ENCODE assay signal across 10 cellular contexts in the genomic region with DNA sequence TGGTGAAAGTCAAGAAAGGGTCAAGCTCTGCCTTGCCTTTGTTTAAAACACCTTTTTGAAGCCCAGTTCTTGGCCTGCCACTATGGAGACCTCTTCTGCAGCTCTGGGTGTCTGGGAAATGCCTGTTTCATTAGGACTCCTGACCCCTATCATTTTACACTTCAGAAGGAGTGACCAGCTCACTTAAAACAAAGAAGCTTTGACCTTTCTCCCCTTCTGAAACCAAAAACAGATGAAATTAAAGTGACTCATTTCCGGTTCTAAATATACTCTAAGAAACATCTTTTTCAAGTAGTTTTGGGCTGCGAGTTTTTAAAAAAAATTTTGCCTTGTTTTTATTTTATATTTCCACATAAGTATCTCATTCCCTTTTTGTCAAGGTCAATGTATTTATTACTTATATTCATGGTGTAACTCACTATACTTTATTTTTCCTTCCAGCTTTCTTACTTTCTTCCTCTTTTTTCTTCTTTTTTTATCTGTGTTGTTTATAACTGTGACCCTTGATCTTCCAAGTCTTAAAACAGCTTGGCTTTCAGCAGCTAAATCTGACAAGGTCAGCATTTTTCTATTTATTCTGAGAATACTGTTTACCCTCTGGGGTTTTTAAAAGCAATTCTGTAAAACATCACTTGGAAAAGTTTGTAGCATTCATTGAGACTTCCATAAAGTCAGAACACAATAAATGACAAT.
DNase-seq lines count a peak whose midpoint lies in the region; ATAC-seq, FAIRE-seq and TF ChIP-seq lines count a peak whose summit lies in the region.
"Had no signal": no experiment of that assay in that cellular context is flagged by ENCODE, and none has a peak within 500 bp of the region (broad histone marks: within the 10 kb centered on the region; RNA-seq: fewer than 3 reads in every experiment).

No MANE protein-coding gene starts in this region.

- H3K36me3 ChIP-seq in Panc1 (ENCODE audit: control insufficient read depth, insufficient read depth, low read length) (no peaks in the 10 kb centered on the region), mesodermal cell (ENCODE audit: control insufficient read depth, insufficient read depth, low read length) (no peaks in the 10 kb centered on the region), A673 (ENCODE audit: insufficient read depth, low read length, poor library complexity, severe bottlenecking) (no peaks in the 10 kb centered on the region)
- H3K36me3 ChIP-seq: upper lobe of right lung had no signal

- H3K4me3 ChIP-seq in Panc1 (ENCODE audit: low read depth in 2 of 2, low read length in 2 of 2): no peak overlapping the region
- H3K4me3 ChIP-seq in mesodermal cell (ENCODE audit: extremely low read depth, insufficient read depth, low read length, poor library complexity, severe bottlenecking): no peak overlapping the region
- no peak overlapping the region for H3K4me3 ChIP-seq in A673 (ENCODE audit: low read depth, low read length, poor library complexity, severe bottlenecking)
- H3K4me3 ChIP-seq: body of pancreas, upper lobe of right lung had no signal

- in situ Hi-C loops in Panc1 (cut with HindIII; ENCODE audit: low pct_unique_long_range_greater_than_20kb, low sequenced_read_pairs): no loop called here

- no peak for TF ChIP-seq CTCF in Panc1 (IDR thresholded peaks at IDR 0.05)
- TF ChIP-seq CTCF in A673 (conservative IDR thresholded peaks at IDR 0.05; ENCODE audit: low read depth, low read length): no peak

- POLR2A ChIA-PET in Panc1 (lab: Charles Lee) (interaction anchor here (0.6 kb wide), 1 partner anchor 675 kb away, joined by 6 read pairs; a partner anchor contains a TSS), A673 (lab: Charles Lee; ENCODE audit: low non-redundant PET) (no interaction called here)

- H3K27ac ChIP-seq in Panc1 (ENCODE audit: low read length) (peak overlapping the region; percentile 72), mesodermal cell (ENCODE audit: low read depth, low read length, severe bottlenecking) (peak overlapping the region; percentile 46), A673 (ENCODE audit: low read depth, low read length, poor library complexity, severe bottlenecking) (no peak overlapping the region)
- H3K27ac ChIP-seq: body of pancreas, upper lobe of right lung had no signal

- ATAC-seq in HG02610 (IDR thresholded peaks at IDR 0.05; ENCODE audit: unreplicated experiment) (peak; percentile 44), Panc1 (no peak)
- ATAC-seq: body of pancreas, upper lobe of right lung had no signal

- CTCF ChIA-PET in Panc1 (lab: Charles Lee) (no interaction called here), A673 (lab: Charles Lee) (no interaction called here)

- no peaks in the 10 kb centered on the region for H3K9me3 ChIP-seq in Panc1 (ENCODE audit: control insufficient read depth, insufficient read depth, low read depth, low read length)
- H3K9me3 ChIP-seq in mesodermal cell (ENCODE audit: control insufficient read depth, low read length): no peaks in the 10 kb centered on the region
- H3K9me3 ChIP-seq in A673 (ENCODE audit: low read depth, low read length, poor library complexity, severe bottlenecking): no peaks in the 10 kb centered on the region
- H3K9me3 ChIP-seq: body of pancreas, upper lobe of right lung had no signal

- peak; percentile 52 for FAIRE-seq in GM18507 (lab: Jason Lieb, UNC)

- intact Hi-C loops in Panc1 (cut with micrococcal nuclease; ENCODE audit: unreplicated experiment) (no loop called here), A673 (cut with micrococcal nuclease; ENCODE audit: unreplicated experiment) (loop anchor here (5.0 to 10.0 kb wide), 3 partner anchors 664 to 1007 kb away; no protein-coding TSS in a partner anchor)

- WGBS in mesodermal cell (ENCODE audit: insufficient coverage in 2 of 2), 2 experiments: no CpG with 5 or more reads among the region's 2 CpGs

- H3K4me1 ChIP-seq in Panc1 (ENCODE audit: control insufficient read depth, insufficient read depth, low read length): peaks cover 3% of the 10 kb centered on the region; the same call in 1 of the 2 replicates
- H3K4me1 ChIP-seq in mesodermal cell (ENCODE audit: control insufficient read depth, insufficient read depth, low read length, poor library complexity, severe bottlenecking): peaks cover 16% of the 10 kb centered on the region
- H3K4me1 ChIP-seq in A673 (ENCODE audit: insufficient read depth, low read length, poor library complexity, severe bottlenecking): no peaks in the 10 kb centered on the region
- H3K4me1 ChIP-seq: body of pancreas, upper lobe of right lung had no signal

- H3K27me3 ChIP-seq in Panc1 (ENCODE audit: control insufficient read depth, insufficient read depth, low read length) (no peaks in the 10 kb centered on the region), A673 (replicated peaks; ENCODE audit: insufficient read depth, low read depth, low read length, poor library complexity) (no peaks in the 10 kb centered on the region)
- H3K27me3 ChIP-seq: body of pancreas, upper lobe of right lung had no signal

- BruUV-seq in Panc1 (replicated peaks; lab: Mats Ljungman, UMichigan) (no TSS peak), A673 (replicated peaks; lab: Mats Ljungman, UMichigan) (no TSS peak)

- no peak for DNase-seq in GM18507 (ENCODE audit: extremely low spot score, insufficient read length, low read depth)
- DNase-seq in Panc1 (ENCODE audit: low read depth, low spot score): no peak
- DNase-seq in KG1 (lab: John Stamatoyannopoulos, UW): no peak
- DNase-seq in globus pallidus (ENCODE audit: low spot score): no peak
- DNase-seq in iPS-NIHi11 (ENCODE audit: low spot score): no peak
- DNase-seq in A673 (ENCODE audit: low spot score): no peak
- DNase-seq: body of pancreas, upper lobe of right lung had no signal
